Comparison of ENCODE assay signal across 34 cellular contexts in the genomic region with DNA sequence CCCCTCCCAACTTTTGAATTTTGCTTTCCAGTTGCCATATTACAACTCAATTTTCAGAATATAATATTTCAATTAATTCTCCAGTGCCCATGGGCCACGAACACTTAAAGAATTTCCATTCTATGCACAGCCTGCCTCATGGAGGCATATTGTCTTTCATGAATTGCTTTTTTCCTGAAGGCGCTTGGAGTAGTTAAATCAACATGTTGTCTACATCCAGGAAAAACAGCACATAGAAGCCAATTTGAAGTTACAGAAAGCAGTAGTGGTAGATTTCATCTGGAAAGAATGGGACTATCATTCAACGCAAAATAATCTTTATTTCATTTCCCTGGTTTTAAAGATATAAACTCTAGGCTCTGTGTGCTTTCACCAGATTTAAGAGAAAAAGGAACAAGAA.
"Had no signal": no experiment of that assay in that cellular context is flagged by ENCODE, and none has a peak within 500 bp of the region (broad histone marks: within the 10 kb centered on the region; RNA-seq: fewer than 3 reads in every experiment).

No MANE protein-coding gene starts in this region.

- ATAC-seq: activated CD8-positive, alpha-beta memory T cell treated with anti-CD3 and anti-CD28 coated beads, Interleukin-2, amount 10 ng/mL, durations not matched to agents 7 days and 5 days; activated T-cell treated with anti-CD3 and anti-CD28 coated beads, Interleukin-2, amount 50 U/mL, for 72 hours; activated T-helper 17 cell treated with anti-CD3 and anti-CD28 coated beads, Interleukin-2, amount 50 U/mL, for 72 hours; body of pancreas; K562 had no signal

- FAIRE-seq: astrocyte, K562 had no signal

- H3K4me2 ChIP-seq: PC-9 had no signal

- H3K4me3 ChIP-seq: body of pancreas, breast epithelium, K562, PC-9 had no signal

- H3K27ac ChIP-seq: body of pancreas, breast epithelium, VCaP had no signal

- H3K9me3 ChIP-seq: body of pancreas, breast epithelium had no signal

- DNase-seq: activated B cell treated with CpG ODN at 0.5 μM for 24 hours; activated CD4-positive, alpha-beta memory T cell treated with anti-CD3 and anti-CD28 coated beads, Interleukin-2, amount 10 ng/mL, durations not matched to agents 7 days and 5 days; activated CD4-positive, alpha-beta T cell treated with anti-CD3 and anti-CD28 coated beads for 1 hour; activated CD4-positive, alpha-beta T cell treated with anti-CD3 and anti-CD28 coated beads for 48 hours; activated CD8-positive, alpha-beta memory T cell treated with anti-CD3 and anti-CD28 coated beads for 24 hours; activated CD8-positive, alpha-beta memory T cell treated with anti-CD3 and anti-CD28 coated beads, Interleukin-2, amount 10 ng/mL, durations not matched to agents 7 days and 5 days; activated effector memory CD4-positive, alpha-beta T cell treated with anti-CD3 and anti-CD28 coated beads, Interleukin-2, amount 50 U/mL, for 16 hours; activated naive CD4-positive, alpha-beta T cell treated with Interleukin-2 at 50 U/mL for 16 hours; activated naive CD8-positive, alpha-beta T cell treated with anti-CD3 and anti-CD28 coated beads, Interleukin-2, amount 10 ng/mL, durations not matched to agents 7 days and 5 days; activated T-cell treated with anti-CD3 and anti-CD28 coated beads, Interleukin-2, amount 50 U/mL, for 1 hour; activated T-cell treated with anti-CD3 and anti-CD28 coated beads, Interleukin-2, amount 50 U/mL, for 72 hours; amygdala; body of pancreas; IMR-90; NCI-H1092 treated with DMSO at 0.1 percent for 48 hours; NCI-H146; NCI-H2029 treated with DMSO at 0.1 percent for 48 hours; NCI-H2107; NCI-H2171; NCI-H510A; NCI-H526; NCI-H748 treated with DMSO at 0.1 percent for 48 hours; NK-92 treated with Interleukin-12 subunit alpha and Interleukin-12 subunit beta, amount 100 ng/mL, for 24 hours; PC-9; Right ventricle myocardium superior; SW 1271; T-helper 1 cell; T-helper 2 cell; T-helper 9 cell had no signal

- H3K27me3 ChIP-seq: body of pancreas, breast epithelium had no signal

- H3K4me1 ChIP-seq: body of pancreas, breast epithelium had no signal

- H3K36me3 ChIP-seq: breast epithelium had no signal

- H2AFZ ChIP-seq: PC-9 had no signal
